Comparison of ENCODE assay signal across 9 cellular contexts in genomic region chr2:20682166-20682565, GRCh38. TPM values are rescaled to one million over a fixed set of nuclear protein-coding genes. Genes with fewer than 3 reads are reported as not detected.
DNase-seq lines count a peak whose midpoint lies in the region; TF ChIP-seq lines count a peak whose summit lies in the region.
"Had no signal": no experiment of that assay in that cellular context is flagged by ENCODE, and none has a peak within 500 bp of the region (broad histone marks: within the 10 kb centered on the region; RNA-seq: fewer than 3 reads in every experiment).

No MANE protein-coding gene starts in this region.

- peaks cover 10% of the 10 kb centered on the region for H3K36me3 Mint-ChIP-seq in activated CD4-positive, alpha-beta memory T cell treated with anti-CD3 and anti-CD28 coated beads, Interleukin-2, amount 10 ng/mL, durations not matched to agents 7 days and 5 days (ENCODE audit: low read depth)
- H3K36me3 Mint-ChIP-seq in activated CD4-positive, alpha-beta memory T cell treated with anti-CD3 and anti-CD28 coated beads for 36 hours: peaks cover 15% of the 10 kb centered on the region

- TF ChIP-seq CTCF in SK-N-SH (IDR thresholded peaks at IDR 0.05) (peak; percentile 69), tibial artery (IDR thresholded peaks at IDR 0.05) (peak; percentile 46 to 48)

- no peaks in the 10 kb centered on the region for H3K9me3 Mint-ChIP-seq in activated CD4-positive, alpha-beta memory T cell treated with anti-CD3 and anti-CD28 coated beads, Interleukin-2, amount 10 ng/mL, durations not matched to agents 7 days and 5 days
- H3K9me3 Mint-ChIP-seq in activated CD4-positive, alpha-beta memory T cell treated with anti-CD3 and anti-CD28 coated beads for 36 hours: no peaks in the 10 kb centered on the region
- H3K9me3 Mint-ChIP-seq: CD8-positive, alpha-beta memory T cell had no signal

- H3K79me2 ChIP-seq in SK-N-SH (ENCODE audit: insufficient read depth): no peaks in the 10 kb centered on the region

- no peaks in the 10 kb centered on the region for H4K20me1 ChIP-seq in SK-N-SH (ENCODE audit: insufficient read depth)

- POLR2A ChIA-PET in activated CD4-positive, alpha-beta memory T cell treated with anti-CD3 and anti-CD28 coated beads, Interleukin-2, amount 10 ng/mL, durations not matched to agents 7 days and 5 days (lab: Charles Lee): no interaction called here
- POLR2A ChIA-PET in activated CD4-positive, alpha-beta memory T cell treated with anti-CD3 and anti-CD28 coated beads for 36 hours (lab: Charles Lee): no interaction called here
- POLR2A ChIA-PET in SK-N-SH (lab: Yijun Ruan, JAX): interaction anchor here (1.0 kb wide), 1 partner anchor 12 kb away, joined by 3 read pairs; no protein-coding TSS in a partner anchor

- peak overlapping the region; percentile 21 for H3K27ac Mint-ChIP-seq in activated CD4-positive, alpha-beta memory T cell treated with anti-CD3 and anti-CD28 coated beads, Interleukin-2, amount 10 ng/mL, durations not matched to agents 7 days and 5 days
- no peak overlapping the region for H3K27ac Mint-ChIP-seq in activated CD4-positive, alpha-beta memory T cell treated with anti-CD3 and anti-CD28 coated beads for 36 hours

- H3K36me3 ChIP-seq in SK-N-SH (replicated peaks in 1 of 2; ENCODE audit: control insufficient read depth in 1 of 2, insufficient read depth in 2 of 2, low read length in 1 of 2): peaks cover 3 to 65% of the 10 kb centered on the region in 2 experiments
- peaks cover 5 to 49% (median 15%) of the 10 kb centered on the region in 3 donors for H3K36me3 ChIP-seq in tibial artery
- H3K36me3 ChIP-seq in effector memory CD4-positive, alpha-beta T cell (ENCODE audit: control insufficient read depth, insufficient read depth, low read length): peaks cover 13% of the 10 kb centered on the region

- no peaks in the 10 kb centered on the region for H3F3A ChIP-seq in SK-N-SH (replicated peaks; ENCODE audit: insufficient read depth)

- no peak overlapping the region for H2AFZ ChIP-seq in SK-N-SH (ENCODE audit: low read depth)

- peaks cover 17% of the 10 kb centered on the region for H3K4me1 Mint-ChIP-seq in activated CD4-positive, alpha-beta memory T cell treated with anti-CD3 and anti-CD28 coated beads, Interleukin-2, amount 10 ng/mL, durations not matched to agents 7 days and 5 days
- H3K4me1 Mint-ChIP-seq in activated CD4-positive, alpha-beta memory T cell treated with anti-CD3 and anti-CD28 coated beads for 36 hours (ENCODE audit: low read depth): peaks cover 11% of the 10 kb centered on the region

- 88% methylated on average over 6 of the region's 6 CpGs for WGBS in SK-N-SH (ENCODE audit: low lambda C conversion rate)

- peak; percentile 72 for TF ChIP-seq RAD21 in SK-N-SH (IDR thresholded peaks at IDR 0.05; ENCODE audit: low read length)

- H3K27ac ChIP-seq in SK-N-SH (ENCODE audit: low read depth in 2 of 2, low read length in 1 of 2) (no peak overlapping the region), tibial artery (no peak overlapping the region)
- no peak overlapping the region for H3K27ac ChIP-seq in effector memory CD4-positive, alpha-beta T cell (ENCODE audit: insufficient read depth, low read length, poor library complexity, severe bottlenecking)

- intact Hi-C loops in activated CD4-positive, alpha-beta memory T cell treated with anti-CD3 and anti-CD28 coated beads for 36 hours (cut with micrococcal nuclease): no loop called here
- intact Hi-C loops in tibial artery (cut with DNase I; ENCODE audit: low total_unique reads): no loop called here

- TF ChIP-seq EP300 in SK-N-SH (IDR thresholded peaks at IDR 0.05; ENCODE audit: borderline replicate concordance in 1 of 2, low read depth in 1 of 2, low read length in 1 of 2): no peak

- no peak overlapping the region for H3K4me2 ChIP-seq in SK-N-SH

- H3K4me3 ChIP-seq in SK-N-SH (ENCODE audit: low read depth in 2 of 2, low read length in 1 of 2): no peak overlapping the region; a peak in 1 of 4 replicates
- no peak overlapping the region for H3K4me3 ChIP-seq in tibial artery
- no peak overlapping the region for H3K4me3 ChIP-seq in effector memory CD4-positive, alpha-beta T cell (ENCODE audit: insufficient read depth, low read depth, low read length, poor library complexity, severe bottlenecking)

- no peak for DNase-seq in activated CD4-positive, alpha-beta memory T cell treated with anti-CD3 and anti-CD28 coated beads, Interleukin-2, amount 10 ng/mL, durations not matched to agents 7 days and 5 days
- no peak for DNase-seq in activated CD4-positive, alpha-beta memory T cell treated with anti-CD3 and anti-CD28 coated beads for 36 hours
- DNase-seq in SK-N-SH (no peak), hepatic stellate cell (ENCODE audit: low spot score) (peak; percentile 65), tibial artery (no peak), cerebellum (ENCODE audit: low spot score) (no peak), foreskin melanocyte (no peak)
- DNase-seq in effector memory CD4-positive, alpha-beta T cell: no peak
- DNase-seq: CD8-positive, alpha-beta memory T cell had no signal

- CTCF ChIA-PET in activated CD4-positive, alpha-beta memory T cell treated with anti-CD3 and anti-CD28 coated beads, Interleukin-2, amount 10 ng/mL, durations not matched to agents 7 days and 5 days (lab: Charles Lee): interaction anchor here (0.6 to 2.0 kb wide), 3 partner anchors 19 to 281 kb away, joined by 3 to 7 read pairs (median 5); no protein-coding TSS in a partner anchor
- CTCF ChIA-PET in activated CD4-positive, alpha-beta memory T cell treated with anti-CD3 and anti-CD28 coated beads for 36 hours (lab: Charles Lee): interaction anchor here (1.3 to 1.6 kb wide), 3 partner anchors 10 to 281 kb away, joined by 3 to 5 read pairs (median 3); no protein-coding TSS in a partner anchor
- CTCF ChIA-PET in SK-N-SH (lab: Yijun Ruan, JAX): interaction anchor here (0.6 to 4.2 kb wide), 11 partner anchors 10 to 436 kb away, joined by 3 to 34 read pairs (median 4); partner anchors contain the start of gene HS1BP3

- H3K4me1 ChIP-seq in SK-N-SH (ENCODE audit: control insufficient read depth in 1 of 2, insufficient read depth in 2 of 2, low read depth in 1 of 2, low read length in 1 of 2): peaks cover 0 to 6% of the 10 kb centered on the region in 2 experiments; a peak in 2 of 4 replicates
- peaks cover 0 to 22% (median 2%) of the 10 kb centered on the region in 4 donors for H3K4me1 ChIP-seq in tibial artery
- H3K4me1 ChIP-seq in effector memory CD4-positive, alpha-beta T cell (ENCODE audit: control insufficient read depth, insufficient read depth, low read length, poor library complexity, severe bottlenecking): no peaks in the 10 kb centered on the region

- H3K9me3 ChIP-seq in SK-N-SH (no peaks in the 10 kb centered on the region), tibial artery (no peaks in the 10 kb centered on the region)
- no peaks in the 10 kb centered on the region for H3K9me3 ChIP-seq in effector memory CD4-positive, alpha-beta T cell (ENCODE audit: control insufficient read depth, low read length)

- no peaks in the 10 kb centered on the region for H3K27me3 Mint-ChIP-seq in activated CD4-positive, alpha-beta memory T cell treated with anti-CD3 and anti-CD28 coated beads, Interleukin-2, amount 10 ng/mL, durations not matched to agents 7 days and 5 days
- no peaks in the 10 kb centered on the region for H3K27me3 Mint-ChIP-seq in activated CD4-positive, alpha-beta memory T cell treated with anti-CD3 and anti-CD28 coated beads for 36 hours
- H3K27me3 Mint-ChIP-seq: CD8-positive, alpha-beta memory T cell had no signal

- H3K9me2 ChIP-seq in SK-N-SH: no peaks in the 10 kb centered on the region

- H3K4me3 Mint-ChIP-seq in activated CD4-positive, alpha-beta memory T cell treated with anti-CD3 and anti-CD28 coated beads, Interleukin-2, amount 10 ng/mL, durations not matched to agents 7 days and 5 days: no peak overlapping the region
- H3K4me3 Mint-ChIP-seq in activated CD4-positive, alpha-beta memory T cell treated with anti-CD3 and anti-CD28 coated beads for 36 hours: no peak overlapping the region
- H3K4me3 Mint-ChIP-seq: CD8-positive, alpha-beta memory T cell had no signal

- H3K27me3 ChIP-seq in SK-N-SH (ENCODE audit: insufficient read depth): no peaks in the 10 kb centered on the region
- H3K27me3 ChIP-seq in tibial artery: no peaks in the 10 kb centered on the region
- no peaks in the 10 kb centered on the region for H3K27me3 ChIP-seq in effector memory CD4-positive, alpha-beta T cell (replicated peaks; ENCODE audit: control insufficient read depth, insufficient read depth, low read length, poor library complexity, severe bottlenecking)

- H3K9ac ChIP-seq in SK-N-SH: no peak overlapping the region

TF ChIP-seq in SK-N-SH, 30 proteins besides CTCF, POLR2A, EP300 and RAD21:
- peak; percentile 61 for TF ChIP-seq SMC3 (IDR thresholded peaks at IDR 0.05; ENCODE audit: low read depth, low read length)
- TF ChIP-seq MXI1 (IDR thresholded peaks at IDR 0.05; ENCODE audit: low read depth, low read length): no peak
- no peak for TF ChIP-seq FOXM1 (IDR thresholded peaks at IDR 0.05; ENCODE audit: low read depth)
TF ChIP-seq in SK-N-SH: peak in this region for 1.

RNA-seq across cellular contexts. Expression of gene GDF7, which starts 15.2 kb away (rescaled TPM):
- not detected for total RNA-seq in activated CD4-positive, alpha-beta memory T cell treated with anti-CD3 and anti-CD28 coated beads, Interleukin-2, amount 10 ng/mL, durations not matched to agents 7 days and 5 days
- under 1 TPM; 0.02 to 0.05 TPM for total RNA-seq in activated CD4-positive, alpha-beta memory T cell treated with anti-CD3 and anti-CD28 coated beads for 36 hours
- 0.02 and 0.03 TPM in 2 replicates for polyA plus RNA-seq in SK-N-SH (2012; rRNA removed)
- 0.04 TPM in 2 replicates for polyA plus RNA-seq in SK-N-SH (2012; cell fraction: cytosol; rRNA removed)
- polyA plus RNA-seq in SK-N-SH (2012; cell fraction: nucleus; rRNA removed): 0.19 TPM in 2 replicates
- total RNA-seq in cerebellum: 0.45 TPM
- total RNA-seq: CD8-positive, alpha-beta memory T cell had no signal

RNA-seq across cellular contexts. Expression of gene HS1BP3, which starts 31.3 kb away (rescaled TPM):
- 10 to 100 TPM; 17.2 to 19.4 TPM for total RNA-seq in activated CD4-positive, alpha-beta memory T cell treated with anti-CD3 and anti-CD28 coated beads, Interleukin-2, amount 10 ng/mL, durations not matched to agents 7 days and 5 days
- 10 to 100 TPM; 10.1 to 10.4 TPM for total RNA-seq in activated CD4-positive, alpha-beta memory T cell treated with anti-CD3 and anti-CD28 coated beads for 36 hours
- 18.7 and 20.1 TPM in 2 replicates for polyA plus RNA-seq in SK-N-SH (2012; rRNA removed)
- polyA plus RNA-seq in SK-N-SH (2012; cell fraction: cytosol; rRNA removed): 9.8 and 14.2 TPM in 2 replicates
- 47.9 and 49.4 TPM in 2 replicates for polyA plus RNA-seq in SK-N-SH (2012; cell fraction: nucleus; rRNA removed)
- 10.0 TPM for total RNA-seq in cerebellum
